ENCODE assay signal across 1 cellular context in genomic region chr9:136885950-136886578, GRCh38.
TF ChIP-seq lines count a peak whose summit lies in the region.

TRAF2 (plus strand) TSS chr9:136886516; CDS start chr9:136898741, 12,225 bp downstream.

TF ChIP-seq in A549, 52 proteins besides CTCF, POLR2A, EP300 and RAD21 (continued from another document):
- TF ChIP-seq NFE2L2 (conservative IDR thresholded peaks at IDR 0.05; ENCODE audit: low read length): no peak
- no peak for TF ChIP-seq CBX2 (IDR thresholded peaks at IDR 0.05; ENCODE audit: borderline replicate concordance, low read depth)
